Comparison of ENCODE assay signal across 8 cellular contexts in genomic region chr6:129936329-129937165, GRCh38.
DNase-seq lines count a peak whose midpoint lies in the region; ATAC-seq and TF ChIP-seq lines count a peak whose summit lies in the region.

No MANE protein-coding gene starts in this region.

- intact Hi-C loops in posterior vena cava (cut with DNase I), result no loop called here

- DNase-seq in AG09309 (ENCODE audit: low read depth), result peak; percentile 20
- peak; percentile 67 for DNase-seq in NCI-H82 treated with DMSO at 0.1 percent for 48 hours (lab: John Stamatoyannopoulos, UW; ENCODE audit: unreplicated experiment)
- DNase-seq in activated T-cell treated with anti-CD3 and anti-CD28 coated beads for 4 hours, result peak; percentile 17
- peak; percentile 63 for DNase-seq in glomerular visceral epithelial cell (ENCODE audit: extremely low spot score)
- peak; percentile 39 for DNase-seq in retina
- DNase-seq in posterior vena cava (ENCODE audit: low spot score), result no peak

- H3K4me3 ChIP-seq in AG09309 (ENCODE audit: control insufficient read depth, low read depth, low read length) (no peak overlapping the region), GM12875 (ENCODE audit: low read depth, low read length) (no peak overlapping the region)

- peak; percentile 66 for ATAC-seq in HG03039 (IDR thresholded peaks at IDR 0.05; ENCODE audit: unreplicated experiment)

- TF ChIP-seq CTCF in AG09309 (IDR thresholded peaks at IDR 0.05; ENCODE audit: control insufficient read depth, insufficient read depth, low read depth, low read length, missing control alignments) (peak; percentile 49), GM12875 (IDR thresholded peaks at IDR 0.05; ENCODE audit: borderline replicate concordance, insufficient read depth, low read depth, low read length) (peak; percentile 44; the same call in 1 of the 2 replicates)
